8 cellular contexts compared by ENCODE assay signal in genomic region chr14:51242545-51243490, GRCh38. TPM values are rescaled to one million over a fixed set of nuclear protein-coding genes. Genes with fewer than 3 reads are reported as not detected.
A peak's percentile ranks its signal among the peaks of the same experiment; 100 is the strongest.
DNase-seq lines count a peak whose midpoint lies in the region; FAIRE-seq and TF ChIP-seq lines count a peak whose summit lies in the region.

No MANE protein-coding gene starts in this region.

- TF ChIP-seq CTCF in GM13976 (IDR thresholded peaks at IDR 0.05; ENCODE audit: borderline replicate concordance, control extremely low read depth, extremely low read depth, insufficient read depth, missing control alignments), result peak; percentile 32
- TF ChIP-seq CTCF in hepatocyte (IDR thresholded peaks at IDR 0.05; ENCODE audit: poor library complexity), result no peak

- H3K27ac ChIP-seq in BLaER1 (0 out of 2 replicates have a peak overlapping the region, but pooled peaks have one; percentile 18), SK-N-MC (0 out of 2 replicates have a peak overlapping the region, but pooled peaks have one; percentile 26), hepatocyte (no peak overlapping the region), small intestine (ENCODE audit: low read depth in 1 of 2, low read length in 1 of 2) (no peak overlapping the region)

- H3K4me1 ChIP-seq in BLaER1 (peaks cover 44% of the 10 kb centered on the region), hepatocyte (ENCODE audit: insufficient read depth) (peaks cover 6% of the 10 kb centered on the region), small intestine (ENCODE audit: control insufficient read depth in 2 of 2, insufficient read depth in 1 of 2, low read depth in 1 of 2, low read length in 1 of 2) (peaks cover 2 to 3% of the 10 kb centered on the region in 2 donors)

- H3K4me3 ChIP-seq in BLaER1 (0 out of 2 replicates have a peak overlapping the region, but pooled peaks have one; percentile 16), SK-N-MC (peak overlapping the region; percentile 99), hepatocyte (no peak overlapping the region), small intestine (ENCODE audit: low read depth in 1 of 2, low read length in 2 of 2) (no peak overlapping the region)

- H3K9me2 ChIP-seq in hepatocyte (replicated peaks; ENCODE audit: insufficient read depth), result no peaks in the 10 kb centered on the region

- H3K27me3 ChIP-seq in BLaER1, result no peaks in the 10 kb centered on the region
- no peaks in the 10 kb centered on the region for H3K27me3 ChIP-seq in hepatocyte
- H3K27me3 ChIP-seq in small intestine (ENCODE audit: control insufficient read depth in 2 of 2, insufficient read depth in 2 of 2, low read length in 2 of 2), result no peaks in the 10 kb centered on the region

- H4K20me1 ChIP-seq in BLaER1 (peaks cover 28% of the 10 kb centered on the region; the same call in 1 of the 2 replicates), hepatocyte (ENCODE audit: insufficient read depth, poor library complexity, severe bottlenecking) (no peaks in the 10 kb centered on the region)

- H3K9ac ChIP-seq in BLaER1 (no peak overlapping the region), SK-N-MC (ENCODE audit: insufficient read length) (no peak overlapping the region)

- H3K79me2 ChIP-seq in hepatocyte, result peaks cover 56% of the 10 kb centered on the region

- DNase-seq in GM13976 (ENCODE audit: low spot score) (no peak), SK-N-MC (ENCODE audit: low read depth, low spot score) (no peak), hepatocyte (ENCODE audit: low spot score) (no peak), NCI-H2171 treated with DMSO at 0.1 percent for 48 hours (lab: John Stamatoyannopoulos, UW) (no peak), hippocampal formation (lab: John Stamatoyannopoulos, UW) (no peak), COLO829 (ENCODE audit: low spot score) (no peak), small intestine (no peak)

- FAIRE-seq in small intestine (lab: Jason Lieb, UNC), result no peak

- H3K36me3 ChIP-seq in BLaER1 (peaks cover 36% of the 10 kb centered on the region), SK-N-MC (ENCODE audit: insufficient read depth, low read length) (peaks cover 39% of the 10 kb centered on the region), hepatocyte (replicated peaks; ENCODE audit: insufficient read depth, low read depth) (no peaks in the 10 kb centered on the region), small intestine (ENCODE audit: control insufficient read depth in 2 of 2, insufficient read depth in 2 of 2, low read length in 2 of 2) (no peaks in the 10 kb centered on the region)

- H3K9me3 ChIP-seq in BLaER1 (no peaks in the 10 kb centered on the region), SK-N-MC (ENCODE audit: low read depth, low read length) (no peaks in the 10 kb centered on the region), hepatocyte (ENCODE audit: low read depth) (no peaks in the 10 kb centered on the region), small intestine (ENCODE audit: control insufficient read depth, low read depth) (no peaks in the 10 kb centered on the region)

- H3K4me2 ChIP-seq in BLaER1, result peak overlapping the region; percentile 87
- H3K4me2 ChIP-seq in hepatocyte, result peak overlapping the region; percentile 81

- in situ Hi-C loops in GM13976 (cut with MboI; ENCODE audit: low sequenced_read_pairs, unreplicated experiment), result no loop called here

- H2AFZ ChIP-seq in hepatocyte, result no peak overlapping the region

- 51% methylated on average over 7 of the region's 7 CpGs for WGBS in hepatocyte (ENCODE audit: low lambda C conversion rate, missing lambda C conversion rate)
- 64 to 73% (median 65%) methylated on average over 7 of the region's 7 CpGs for WGBS in small intestine, 3 donors

RNA-seq across cellular contexts. Expression of gene TMX1, which starts 2.8 kb away (rescaled TPM):
- total RNA-seq in hepatocyte, result 48.6 and 57.6 TPM in 2 replicates
- polyA plus RNA-seq in hepatocyte (34.0 and 39.9 TPM in 2 replicates), small intestine (10 to 100 TPM in 1 of 3 donors, 1 to 10 TPM in 2; 5.1 to 19.8 (median 5.6) TPM)

Comparison
In these comparisons a context has a peak if more than half of its experiments do, and no peak if none do; other contexts are left out.
1. H3K27ac ChIP-seq: peak in BLaER1 (single experiment) and SK-N-MC (single experiment); none in hepatocyte (single experiment) and small intestine (0 of 2).
2. H3K4me3 ChIP-seq: peak in BLaER1 (single experiment) and SK-N-MC (single experiment); none in hepatocyte (single experiment) and small intestine (0 of 2).